15 cellular contexts compared by ENCODE assay signal in genomic region chr11:16404781-16405180, GRCh38. TPM values are rescaled to one million over a fixed set of nuclear protein-coding genes. Genes with fewer than 3 reads are reported as not detected.
A peak's percentile ranks its signal among the peaks of the same experiment; 100 is the strongest.
DNase-seq lines count a peak whose midpoint lies in the region; ATAC-seq and TF ChIP-seq lines count a peak whose summit lies in the region.
"Had no signal": no experiment of that assay in that cellular context is flagged by ENCODE, and none has a peak within 500 bp of the region (broad histone marks: within the 10 kb centered on the region; RNA-seq: fewer than 3 reads in every experiment).

No MANE protein-coding gene starts in this region.

- H3K4me3 ChIP-seq in sigmoid colon (no peak overlapping the region), dorsolateral prefrontal cortex (peak overlapping the region in 16 of 59 donors; percentile 1 to 41 (median 16))
- H3K4me3 ChIP-seq: GM12878 had no signal

- CTCF ChIA-PET in T-cell (lab: Charles Lee) = no interaction called here

- TF ChIP-seq EP300 in sigmoid colon (IDR thresholded peaks at IDR 0.05) = no peak

- no peaks in the 10 kb centered on the region for H3K36me3 Mint-ChIP-seq in T-cell
- H3K36me3 Mint-ChIP-seq: CD4-positive, alpha-beta memory T cell had no signal

- no peak for TF ChIP-seq CTCF in sigmoid colon (IDR thresholded peaks at IDR 0.05)
- TF ChIP-seq CTCF in dorsolateral prefrontal cortex (IDR thresholded peaks at IDR 0.05 in 54 of 56, conservative IDR thresholded peaks at IDR 0.05 in 2 of 56; ENCODE audit: low read depth in 1 of 56, partially characterized antibody in 56 of 56) = no peak

- intact Hi-C loops in sigmoid colon (cut with DNase I) (no loop called here), dorsolateral prefrontal cortex (cut with DNase I) (loop anchor here (5.0 to 10.0 kb wide), 4 partner anchors 50 to 562 kb away; partner anchors contain the start of gene SOX6 (in 1 of the 2))

- no peaks in the 10 kb centered on the region for H3K4me1 ChIP-seq in sigmoid colon

- H3K27me3 ChIP-seq in sigmoid colon (no peaks in the 10 kb centered on the region), dorsolateral prefrontal cortex (peaks cover 0 to 15% (median 0%) of the 10 kb centered on the region in 45 donors)

- no peak for ATAC-seq in GM21526 (IDR thresholded peaks at IDR 0.05; ENCODE audit: low FRiP score, unreplicated experiment)
- ATAC-seq in T-cell (replicated peaks in 1 of 4) = no peak
- ATAC-seq: GM12878 had no signal

- no peaks in the 10 kb centered on the region for H3K36me3 ChIP-seq in sigmoid colon

- H3K9me3 ChIP-seq in sigmoid colon = no peaks in the 10 kb centered on the region

- no peaks in the 10 kb centered on the region for H3K27me3 Mint-ChIP-seq in T-cell
- H3K27me3 Mint-ChIP-seq: CD4-positive, alpha-beta memory T cell had no signal

- no peak for TF ChIP-seq POLR2A in sigmoid colon (IDR thresholded peaks at IDR 0.05)

- no peak overlapping the region for H3K4me3 Mint-ChIP-seq in T-cell
- H3K4me3 Mint-ChIP-seq: CD4-positive, alpha-beta memory T cell had no signal

- H3K9me3 Mint-ChIP-seq in T-cell = peaks cover 2 to 17% (median 4%) of the 10 kb centered on the region in 3 donors

- POLR2A ChIA-PET in T-cell (lab: Charles Lee) = no interaction called here

- no peak overlapping the region for H3K27ac Mint-ChIP-seq in T-cell
- H3K27ac Mint-ChIP-seq: CD4-positive, alpha-beta memory T cell had no signal

- 28 to 63% methylated on average over 4 of the region's 4 CpGs for WGBS in sigmoid colon, 2 donors

- peak overlapping the region in 1 of 4 donors; percentile 10 for H3K27ac ChIP-seq in sigmoid colon
- H3K27ac ChIP-seq in dorsolateral prefrontal cortex = no peak overlapping the region
- H3K27ac ChIP-seq: 22Rv1 had no signal

- H3K4me1 Mint-ChIP-seq in T-cell = no peaks in the 10 kb centered on the region
- H3K4me1 Mint-ChIP-seq: CD4-positive, alpha-beta memory T cell had no signal

- peak; percentile 67 for DNase-seq in NCI-H748 treated with DMSO at 0.1 percent for 48 hours (lab: John Stamatoyannopoulos, UW)
- DNase-seq in NCI-H748 (lab: John Stamatoyannopoulos, UW; ENCODE audit: unreplicated experiment) = no peak
- peak; percentile 61 for DNase-seq in foreskin melanocyte
- peak; percentile 29 for DNase-seq in pons (ENCODE audit: low spot score)
- no peak for DNase-seq in sigmoid colon
- DNase-seq in T-cell = no peak
- no peak for DNase-seq in dorsolateral prefrontal cortex
- DNase-seq: CD4-positive, alpha-beta memory T cell; GDM1; GOT3; NCI-H1930; NCI-H446 had no signal

RNA-seq across cellular contexts. Expression of gene SOX6, which starts 48.4 kb away (rescaled TPM):
- total RNA-seq in sigmoid colon (1 to 10 TPM; 1.7 to 6.1 (median 4.5) TPM), T-cell (under 1 TPM in 1 of 5 donors, not detected in 4; 0.16 TPM), dorsolateral prefrontal cortex (10 to 100 TPM; 19.1 to 75.9 (median 33.1) TPM)
- 1 to 10 TPM in 1 of 3 donors, under 1 TPM in 2; 0.46 to 1.2 (median 0.51) TPM for polyA plus RNA-seq in sigmoid colon
- total RNA-seq: CD4-positive, alpha-beta memory T cell had no signal
- polyA plus RNA-seq: CD4-positive, alpha-beta memory T cell had no signal

Comparison
In these comparisons a context has a peak if more than half of its experiments do, and no peak if none do; other contexts are left out.
1. DNase-seq: peak in NCI-H748 treated with DMSO at 0.1 percent for 48 hours (single experiment), foreskin melanocyte (single experiment) and pons (single experiment); none in NCI-H748 (single experiment), sigmoid colon (single experiment), T-cell (0 of 34) and dorsolateral prefrontal cortex (0 of 10).